Comparison of ENCODE assay signal across 8 cellular contexts in the genomic region with DNA sequence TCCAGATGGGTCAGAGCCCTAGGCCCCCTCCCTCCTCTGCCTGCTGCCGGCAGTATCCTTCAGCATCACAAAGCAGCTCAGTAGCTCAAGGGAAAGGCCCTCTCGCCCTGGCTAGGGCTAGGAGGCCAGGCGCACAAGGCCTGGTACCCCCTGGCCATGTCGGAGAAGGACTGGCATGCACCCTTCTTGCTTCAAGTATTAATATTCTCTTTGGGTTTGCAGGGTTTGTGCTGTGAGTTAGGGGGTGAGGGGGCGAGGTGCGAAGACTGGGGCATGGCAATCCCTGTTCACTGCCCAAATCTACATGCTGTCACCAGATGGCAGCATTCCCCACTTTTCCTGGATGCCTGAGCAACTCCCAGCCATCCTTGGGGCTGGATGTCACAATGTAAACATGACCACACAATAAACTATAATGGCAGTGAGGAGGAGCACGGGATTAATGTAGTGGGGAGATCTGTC.
DNase-seq lines count a peak whose midpoint lies in the region; ATAC-seq and TF ChIP-seq lines count a peak whose summit lies in the region.

No MANE protein-coding gene starts in this region.

- no peaks in the 10 kb centered on the region for H3K79me2 ChIP-seq in GM23338 (replicated peaks; ENCODE audit: insufficient read depth)
- no peaks in the 10 kb centered on the region for H3K79me2 ChIP-seq in mammary epithelial cell (ENCODE audit: insufficient read depth, low read length)

- intact Hi-C loops in CD14-positive monocyte (cut with micrococcal nuclease) (no loop called here), mammary epithelial cell (cut with micrococcal nuclease) (loop anchor here (1.0 to 10.0 kb wide), 5 partner anchors 88 to 286 kb away; no protein-coding TSS in a partner anchor)

- ATAC-seq in GM23338, result peak; percentile 90
- ATAC-seq in activated CD4-positive, CD25-positive, alpha-beta regulatory T cell treated with anti-CD3 and anti-CD28 coated beads, Interleukin-2, amount 50 U/mL, for 24 hours, result no peak

- no peaks in the 10 kb centered on the region for H3K36me3 ChIP-seq in GM23338 (ENCODE audit: insufficient read depth)
- peaks cover 19% of the 10 kb centered on the region for H3K36me3 ChIP-seq in mammary epithelial cell (ENCODE audit: insufficient read depth, low read length)
- H3K36me3 ChIP-seq in kidney epithelial cell (ENCODE audit: control insufficient read depth, insufficient read depth, low read length), result no peaks in the 10 kb centered on the region
- peaks cover 0 to 44% (median 0%) of the 10 kb centered on the region in 3 donors for H3K36me3 ChIP-seq in tibial nerve

- no peaks in the 10 kb centered on the region for H3K27me3 ChIP-seq in GM23338 (ENCODE audit: insufficient read depth)
- H3K27me3 ChIP-seq in mammary epithelial cell (ENCODE audit: insufficient read depth, low read length), result no peaks in the 10 kb centered on the region
- H3K27me3 ChIP-seq in kidney epithelial cell (ENCODE audit: control insufficient read depth, insufficient read depth, low read length), result no peaks in the 10 kb centered on the region
- H3K27me3 ChIP-seq in tibial nerve, result no peaks in the 10 kb centered on the region

- no peak for DNase-seq in CD14-positive monocyte (ENCODE audit: low spot score)
- peak; percentile 80 for DNase-seq in GM23338 (ENCODE audit: low spot score)
- DNase-seq in NCI-H748 (lab: John Stamatoyannopoulos, UW; ENCODE audit: unreplicated experiment), result peak; percentile 79
- DNase-seq in mammary epithelial cell, result peak; percentile 32
- DNase-seq in kidney epithelial cell (ENCODE audit: low read depth), result peak; percentile 26
- peak in 1 of 2 donors; percentile 65 for DNase-seq in tibial nerve (ENCODE audit: low spot score in 2 of 2)
- no peak for DNase-seq in NOMO-1 treated with dmso at 0.1 percent for 144 hours (lab: John Stamatoyannopoulos, UW; ENCODE audit: unreplicated experiment)

- H3K4me2 ChIP-seq in GM23338 (no peak overlapping the region), mammary epithelial cell (ENCODE audit: insufficient read depth, low read depth, low read length) (no peak overlapping the region)

- peak in 1 of 2 donors; percentile 59 for TF ChIP-seq EP300 in tibial nerve (IDR thresholded peaks at IDR 0.05)

- no peak overlapping the region for H2AFZ ChIP-seq in GM23338
- H2AFZ ChIP-seq in mammary epithelial cell (ENCODE audit: low read depth, low read length), result no peak overlapping the region

- WGBS in mammary epithelial cell (ENCODE audit: low coverage, missing lambda C conversion rate), result 64% methylated on average over 5 of the region's 7 CpGs
- 35 to 41% methylated on average over 7 of the region's 7 CpGs for WGBS in tibial nerve, 2 donors

- H3K4me1 ChIP-seq in GM23338 (ENCODE audit: insufficient read depth) (peaks cover 4% of the 10 kb centered on the region; the same call in 1 of the 2 replicates), mammary epithelial cell (ENCODE audit: insufficient read depth, low read length) (no peaks in the 10 kb centered on the region), tibial nerve (peaks cover 0 to 74% (median 12%) of the 10 kb centered on the region in 4 donors)

- H3K4me1 Mint-ChIP-seq in CD14-positive monocyte (no peaks in the 10 kb centered on the region), GM23338 (peaks cover 13% of the 10 kb centered on the region; the same call in 2 of the 3 replicates)

- H3K9me3 ChIP-seq in mammary epithelial cell (replicated peaks; ENCODE audit: insufficient read depth, low read length) (no peaks in the 10 kb centered on the region), tibial nerve (no peaks in the 10 kb centered on the region)

- H3K36me3 Mint-ChIP-seq in CD14-positive monocyte (peaks cover 2 to 4% of the 10 kb centered on the region in 2 donors), GM23338 (ENCODE audit: low read depth) (no peaks in the 10 kb centered on the region; the same call in 2 of the 3 replicates)

- dilution Hi-C loops in mammary epithelial cell (cut with HindIII; ENCODE audit: low sequenced_read_pairs), result no loop called here

- CTCF ChIA-PET in mammary epithelial cell (lab: Charles Lee; ENCODE audit: low non-redundant PET), result interaction anchor here (0.6 kb wide), 1 partner anchor 61 kb away, joined by 3 read pairs; no protein-coding TSS in a partner anchor

- no peak overlapping the region for H3K27ac ChIP-seq in GM23338 (ENCODE audit: low read depth)
- no peak overlapping the region for H3K27ac ChIP-seq in mammary epithelial cell (ENCODE audit: insufficient read depth, low read depth, low read length)
- peak overlapping the region in 2 of 4 donors; percentile 60 to 70 for H3K27ac ChIP-seq in tibial nerve

- H3K27me3 Mint-ChIP-seq in CD14-positive monocyte (ENCODE audit: low read depth in 3 of 3) (peaks cover 0 to 3% (median 0%) of the 10 kb centered on the region in 3 donors), GM23338 (ENCODE audit: insufficient read depth, low read depth, poor library complexity) (peaks cover 7% of the 10 kb centered on the region)

- no peak overlapping the region for H3K27ac Mint-ChIP-seq in CD14-positive monocyte
- no peak overlapping the region for H3K27ac Mint-ChIP-seq in GM23338

- no peaks in the 10 kb centered on the region for H3F3A ChIP-seq in GM23338 (replicated peaks; ENCODE audit: low read depth)

- H3K9ac ChIP-seq in mammary epithelial cell (ENCODE audit: insufficient read depth, low read length), result no peak overlapping the region

- H3K4me3 ChIP-seq in GM23338 (no peak overlapping the region), mammary epithelial cell (replicated peaks in 1 of 3; ENCODE audit: insufficient read depth in 1 of 3, low read depth in 2 of 3, low read length in 3 of 3) (no peak overlapping the region), kidney epithelial cell (ENCODE audit: low read depth, low read length) (no peak overlapping the region), tibial nerve (no peak overlapping the region)

- H3K4me3 Mint-ChIP-seq in CD14-positive monocyte, result no peak overlapping the region
- H3K4me3 Mint-ChIP-seq in GM23338, result no peak overlapping the region

- TF ChIP-seq CTCF in CD14-positive monocyte (IDR thresholded peaks at IDR 0.05) (peak; percentile 43), GM23338 (conservative IDR thresholded peaks at IDR 0.05; ENCODE audit: low read depth in 2 of 2) (peak; percentile 88 to 95), mammary epithelial cell (conservative IDR thresholded peaks at IDR 0.05 in 1 of 2, IDR thresholded peaks at IDR 0.05 in 1 of 2; ENCODE audit: extremely low read depth in 1 of 2, insufficient read depth in 1 of 2, low read depth in 1 of 2, low read length in 2 of 2) (peak; percentile 40 to 59), kidney epithelial cell (IDR thresholded peaks at IDR 0.05; ENCODE audit: insufficient read depth, low read length, poor library complexity, severe bottlenecking) (peak; percentile 82), tibial nerve (IDR thresholded peaks at IDR 0.05) (peak; percentile 41 to 91 (median 69))

- H4K20me1 ChIP-seq in GM23338 (replicated peaks; ENCODE audit: insufficient read depth) (no peaks in the 10 kb centered on the region; the same call in 1 of the 2 replicates), mammary epithelial cell (ENCODE audit: insufficient read depth, low read length) (no peaks in the 10 kb centered on the region)

- H3K9me3 Mint-ChIP-seq in CD14-positive monocyte (peaks cover 0 to 2% (median 0%) of the 10 kb centered on the region in 7 donors), GM23338 (no peaks in the 10 kb centered on the region)

- no peaks in the 10 kb centered on the region for H3K9me2 ChIP-seq in GM23338 (ENCODE audit: insufficient read depth)

- BruUV-seq in mammary epithelial cell (replicated peaks; lab: Mats Ljungman, UMichigan), result no TSS peak

- no peak for TF ChIP-seq POLR2A in tibial nerve (IDR thresholded peaks at IDR 0.05)

- in situ Hi-C loops in mammary epithelial cell (cut with MboI; ENCODE audit: low sequenced_read_pairs in 2 of 2), result no loop called here

TF ChIP-seq in GM23338, 12 proteins besides CTCF, POLR2A, EP300 and RAD21:
- TF ChIP-seq ZNF331 (CRISPR knock-in tag; IDR thresholded peaks at IDR 0.05; ENCODE audit: low read depth) (no peak), CREB1 (CRISPR knock-in tag; IDR thresholded peaks at IDR 0.05; ENCODE audit: low read depth) (0 out of 2 replicates have a peak, but pooled peaks have one; percentile 34)

Comparison
In these comparisons a context has a peak if more than half of its experiments do, and no peak if none do; other contexts are left out.
1. DNase-seq: peak in GM23338 (single experiment), NCI-H748 (single experiment), mammary epithelial cell (single experiment) and kidney epithelial cell (single experiment); none in CD14-positive monocyte (single experiment) and NOMO-1 treated with dmso at 0.1 percent for 144 hours (single experiment).
2. Peak in every context shown above with its lines, with median percentiles within 50 percentile points of each other: CTCF ChIP-seq.